ENCODE assay signal across 21 cellular contexts in genomic region chr22:48338793-48339705, GRCh38.
"Had no signal": no experiment of that assay in that cellular context is flagged by ENCODE, and none has a peak within 500 bp of the region (broad histone marks: within the 10 kb centered on the region; RNA-seq: fewer than 3 reads in every experiment).

No MANE protein-coding gene starts in this region.

- H3K4me1 ChIP-seq: colonic mucosa, suprapubic skin, tibial nerve had no signal

- H3K9me3 ChIP-seq: colonic mucosa, suprapubic skin, tibial nerve had no signal

- H3K9me3 Mint-ChIP-seq: activated CD4-positive, alpha-beta memory T cell treated with anti-CD3 and anti-CD28 coated beads for 36 hours; activated naive CD4-positive, alpha-beta T cell treated with anti-CD3 and anti-CD28 coated beads, Interleukin-2, amount 50 U/mL, for 72 hours; activated T-cell treated with anti-CD3 and anti-CD28 coated beads, Interleukin-2, amount 50 U/mL, for 72 hours; effector memory CD8-positive, alpha-beta T cell; memory B cell; nephron; stimulated activated naive CD8-positive, alpha-beta T cell treated with anti-CD3 and anti-CD28 coated beads, Interleukin-15, Interleukin-2, amounts not matched to agents 100 ng/mL and 50 ng/mL, for 24 hours had no signal

- H3K27ac ChIP-seq: brain microvascular endothelial cell, colonic mucosa, hepatocyte, suprapubic skin, tibial nerve had no signal

- H3K36me3 ChIP-seq: brain microvascular endothelial cell, colonic mucosa, suprapubic skin, tibial nerve had no signal

- H3K4me3 ChIP-seq: colonic mucosa, dorsolateral prefrontal cortex, hepatocyte, suprapubic skin, tibial nerve had no signal

- H3K27me3 ChIP-seq: brain microvascular endothelial cell, colonic mucosa had no signal

- DNase-seq: activated CD4-positive, alpha-beta memory T cell treated with anti-CD3 and anti-CD28 coated beads for 36 hours; activated CD4-positive, alpha-beta T cell treated with anti-CD3 and anti-CD28 coated beads for 48 hours; activated gamma-delta T cell treated with Interleukin-2 at 50 U/mL for 16 hours; activated T-cell treated with anti-CD3 and anti-CD28 coated beads, Interleukin-2, amount 50 U/mL, for 72 hours; brain microvascular endothelial cell; central memory CD4-positive, alpha-beta T cell; colonic mucosa; effector memory CD8-positive, alpha-beta T cell; foreskin melanocyte; left ventricle myocardium superior; stimulated activated CD4-positive, alpha-beta T cell treated with anti-CD3 and anti-CD28 coated beads, Interleukin-4, amount 100 ng/mL, for 24 hours had no signal

- H2AFZ ChIP-seq: hepatocyte had no signal

- H3K4me1 Mint-ChIP-seq: memory B cell had no signal

- H3K79me2 ChIP-seq: hepatocyte had no signal

- H3K27ac Mint-ChIP-seq: activated CD4-positive, alpha-beta memory T cell treated with anti-CD3 and anti-CD28 coated beads for 36 hours; activated naive CD4-positive, alpha-beta T cell treated with anti-CD3 and anti-CD28 coated beads, Interleukin-2, amount 50 U/mL, for 72 hours; activated T-cell treated with anti-CD3 and anti-CD28 coated beads, Interleukin-2, amount 50 U/mL, for 72 hours; effector memory CD8-positive, alpha-beta T cell; memory B cell; stimulated activated naive CD8-positive, alpha-beta T cell treated with anti-CD3 and anti-CD28 coated beads, Interleukin-15, Interleukin-2, amounts not matched to agents 100 ng/mL and 50 ng/mL, for 24 hours had no signal

- ATAC-seq: activated naive CD4-positive, alpha-beta T cell treated with anti-CD3 and anti-CD28 coated beads, Interleukin-2, amount 50 U/mL, for 72 hours; activated T-cell treated with anti-CD3 and anti-CD28 coated beads, Interleukin-2, amount 50 U/mL, for 72 hours; effector memory CD8-positive, alpha-beta T cell; esophagus mucosa; left ventricle myocardium superior had no signal

- H3K4me2 ChIP-seq: hepatocyte had no signal

- H3K4me3 Mint-ChIP-seq: activated CD4-positive, alpha-beta memory T cell treated with anti-CD3 and anti-CD28 coated beads for 36 hours; activated T-cell treated with anti-CD3 and anti-CD28 coated beads, Interleukin-2, amount 50 U/mL, for 72 hours; effector memory CD8-positive, alpha-beta T cell; memory B cell; nephron; stimulated activated naive CD8-positive, alpha-beta T cell treated with anti-CD3 and anti-CD28 coated beads, Interleukin-15, Interleukin-2, amounts not matched to agents 100 ng/mL and 50 ng/mL, for 24 hours had no signal

- FAIRE-seq: endothelial cell of umbilical vein had no signal

- H3K36me3 Mint-ChIP-seq: activated CD4-positive, alpha-beta memory T cell treated with anti-CD3 and anti-CD28 coated beads for 36 hours; activated naive CD4-positive, alpha-beta T cell treated with anti-CD3 and anti-CD28 coated beads, Interleukin-2, amount 50 U/mL, for 72 hours; memory B cell had no signal
